Comparison of ENCODE assay signal across 15 cellular contexts in genomic region chr22:36577019-36577418, GRCh38. TPM values are rescaled to one million over a fixed set of nuclear protein-coding genes. Genes with fewer than 3 reads are reported as not detected.
A peak's percentile ranks its signal among the peaks of the same experiment; 100 is the strongest.
DNase-seq lines count a peak whose midpoint lies in the region; ATAC-seq and TF ChIP-seq lines count a peak whose summit lies in the region.
"Had no signal": no experiment of that assay in that cellular context is flagged by ENCODE, and none has a peak within 500 bp of the region (broad histone marks: within the 10 kb centered on the region; RNA-seq: fewer than 3 reads in every experiment).

No MANE protein-coding gene starts in this region.

- no peak overlapping the region for H2AK5ac ChIP-seq in neuronal stem cell (ENCODE audit: low read depth, low read length)

- no peaks in the 10 kb centered on the region for H3K9me3 Mint-ChIP-seq in endodermal cell

- H3K9me2 ChIP-seq in PC-9 (ENCODE audit: insufficient read depth) = no peaks in the 10 kb centered on the region

- peaks cover 3% of the 10 kb centered on the region for H3K4me1 Mint-ChIP-seq in endodermal cell

- H3K36me3 Mint-ChIP-seq in endodermal cell (ENCODE audit: low read depth) = no peaks in the 10 kb centered on the region
- H3K36me3 Mint-ChIP-seq: activated naive CD8-positive, alpha-beta T cell had no signal

- H4K20me1 ChIP-seq in PC-9 (ENCODE audit: insufficient read depth) = no peaks in the 10 kb centered on the region

- H3K23ac ChIP-seq in neuronal stem cell (ENCODE audit: low read depth, low read length, poor library complexity) = no peak overlapping the region

- H3K27me3 ChIP-seq in PC-9 (ENCODE audit: insufficient read depth, low read depth) (peaks cover 24% of the 10 kb centered on the region; the same call in 1 of the 2 replicates), endodermal cell (ENCODE audit: control insufficient read depth, insufficient read depth, low read length, poor library complexity, severe bottlenecking) (no peaks in the 10 kb centered on the region), neuronal stem cell (ENCODE audit: control insufficient read depth in 3 of 3, insufficient read depth in 3 of 3, low read depth in 1 of 3, low read length in 3 of 3) (peaks cover 0 to 6% (median 0%) of the 10 kb centered on the region in 3 experiments)

- H3F3A ChIP-seq in PC-9 (ENCODE audit: insufficient read depth, low read depth) = peaks cover 21% of the 10 kb centered on the region

- no peaks in the 10 kb centered on the region for H3K9me3 ChIP-seq in PC-9 (ENCODE audit: insufficient read depth, low read depth)
- H3K9me3 ChIP-seq in endodermal cell (ENCODE audit: control insufficient read depth, low read length) = no peaks in the 10 kb centered on the region
- no peaks in the 10 kb centered on the region for H3K9me3 ChIP-seq in neuronal stem cell (replicated peaks in 1 of 2; ENCODE audit: control insufficient read depth in 2 of 2, insufficient read depth in 1 of 2, low read depth in 1 of 2, low read length in 2 of 2)
- H3K9me3 ChIP-seq: Caco-2, stomach had no signal

- TF ChIP-seq CTCF in PC-9 (conservative IDR thresholded peaks at IDR 0.05) = no peak
- no peak for TF ChIP-seq CTCF in endodermal cell (conservative IDR thresholded peaks at IDR 0.05)
- no peak for TF ChIP-seq CTCF in GM20000 (IDR thresholded peaks at IDR 0.05; ENCODE audit: extremely low read depth, missing control alignments)

- H3K4me1 ChIP-seq in PC-9 (replicated peaks; ENCODE audit: insufficient read depth) = peaks cover 6% of the 10 kb centered on the region; the same call in 1 of the 2 replicates
- no peaks in the 10 kb centered on the region for H3K4me1 ChIP-seq in endodermal cell (ENCODE audit: control insufficient read depth, insufficient read depth, low read length)
- peaks cover 0 to 4% of the 10 kb centered on the region in 2 donors for H3K4me1 ChIP-seq in neuronal stem cell (ENCODE audit: control insufficient read depth in 2 of 2, insufficient read depth in 1 of 2, low read depth in 1 of 2, low read length in 2 of 2)
- H3K4me1 ChIP-seq: Caco-2, stomach had no signal

- no peak overlapping the region for H2BK5ac ChIP-seq in neuronal stem cell (ENCODE audit: low read length)

- no peaks in the 10 kb centered on the region for H3K79me2 ChIP-seq in PC-9 (ENCODE audit: low read depth)

- 82 to 94% methylated on average over 7 to 13 of the region's 13 CpGs for WGBS in endodermal cell (ENCODE audit: insufficient coverage in 1 of 2, insufficient read length in 1 of 2), 2 experiments
- WGBS in neuronal stem cell (ENCODE audit: extremely low coverage in 2 of 2, insufficient read length in 2 of 2, insufficient replicate concordance in 1 of 2), 2 donors = no CpG with 5 or more reads among the region's 13 CpGs

- no peak overlapping the region for H2BK120ac ChIP-seq in neuronal stem cell (ENCODE audit: low read depth, low read length)

- H3K4me2 ChIP-seq in PC-9 (peak overlapping the region; percentile 23; the same call in 1 of the 2 replicates), neuronal stem cell (ENCODE audit: insufficient read depth, low read length, poor library complexity, severe bottlenecking) (no peak overlapping the region)

- H3K4me3 ChIP-seq in PC-9 = no peak overlapping the region
- no peak overlapping the region for H3K4me3 ChIP-seq in endodermal cell (ENCODE audit: low read length)
- no peak overlapping the region for H3K4me3 ChIP-seq in neuronal stem cell (ENCODE audit: low read length in 2 of 2)
- H3K4me3 ChIP-seq: stomach had no signal

- DNase-seq in EH (ENCODE audit: low read depth) = peak; percentile 96
- DNase-seq in PC-9 = peak; percentile 66 to 83
- DNase-seq in endodermal cell = peak; percentile 29
- DNase-seq in neuronal stem cell (ENCODE audit: low spot score) = no peak
- no peak for DNase-seq in dermis blood vessel endothelial cell
- DNase-seq in left cardiac atrium = no peak
- no peak for DNase-seq in NCI-H2196 (lab: John Stamatoyannopoulos, UW; ENCODE audit: unreplicated experiment)
- no peak for DNase-seq in GM20000 (ENCODE audit: low spot score)
- DNase-seq: activated CD8-positive, alpha-beta memory T cell treated with anti-CD3 and anti-CD28 coated beads for 24 hours; Caco-2; KBM-7; stimulated activated CD4-positive, alpha-beta T cell treated with anti-CD3 and anti-CD28 coated beads, Interleukin-4, amount 100 ng/mL, for 4 hours; stomach had no signal

- BruUV-seq in PC-9 (replicated peaks; lab: Mats Ljungman, UMichigan) = no TSS peak

- H2BK15ac ChIP-seq in neuronal stem cell (ENCODE audit: low read length) = no peak overlapping the region

- no peak overlapping the region for H3K27ac Mint-ChIP-seq in endodermal cell
- H3K27ac Mint-ChIP-seq: activated naive CD8-positive, alpha-beta T cell; progenitor cell of endocrine pancreas had no signal

- no peak overlapping the region for H2BK12ac ChIP-seq in neuronal stem cell (ENCODE audit: low read length)

- no peaks in the 10 kb centered on the region for H3K79me1 ChIP-seq in neuronal stem cell (ENCODE audit: low read depth, low read length)

- H3K27ac ChIP-seq in PC-9 (no peak overlapping the region), endodermal cell (ENCODE audit: low read depth, low read length) (no peak overlapping the region), neuronal stem cell (replicated peaks; ENCODE audit: low read length) (no peak overlapping the region)
- H3K27ac ChIP-seq: stomach had no signal

- no peak overlapping the region for H2AFZ ChIP-seq in PC-9
- no peak overlapping the region for H2AFZ ChIP-seq in neuronal stem cell (ENCODE audit: low read length)

- H3K4ac ChIP-seq in neuronal stem cell (ENCODE audit: low read length) = no peak overlapping the region

- H4K91ac ChIP-seq in neuronal stem cell (ENCODE audit: low read depth, low read length, poor library complexity) = no peak overlapping the region

- peaks cover 6% of the 10 kb centered on the region for H3K27me3 Mint-ChIP-seq in endodermal cell (ENCODE audit: insufficient read depth)

- POLR2A ChIA-PET in PC-9 (lab: Charles Lee; ENCODE audit: unreplicated experiment) = no interaction called here

- CTCF ChIA-PET in PC-9 (lab: Charles Lee) = no interaction called here

- H3K4me3 Mint-ChIP-seq in endodermal cell = no peak overlapping the region
- H3K4me3 Mint-ChIP-seq: activated naive CD8-positive, alpha-beta T cell had no signal

- no peak for ATAC-seq in left cardiac atrium

- intact Hi-C loops in PC-9 (cut with micrococcal nuclease; ENCODE audit: unreplicated experiment) (no loop called here), left cardiac atrium (cut with DNase I) (no loop called here)

- no peak overlapping the region for H3K14ac ChIP-seq in neuronal stem cell (ENCODE audit: low read length)

- no peak overlapping the region for H4K8ac ChIP-seq in neuronal stem cell (ENCODE audit: low read depth, low read length)

- H3K9ac ChIP-seq in endodermal cell (ENCODE audit: extremely low read depth, low read length, poor library complexity, severe bottlenecking) = no peak overlapping the region
- H3K9ac ChIP-seq in neuronal stem cell (ENCODE audit: low read depth, low read length, poor library complexity) = no peak overlapping the region

- H3K18ac ChIP-seq in neuronal stem cell (ENCODE audit: low read length) = peak overlapping the region; percentile 52

- H3K36me3 ChIP-seq in PC-9 (ENCODE audit: low read depth) (no peaks in the 10 kb centered on the region), endodermal cell (ENCODE audit: control insufficient read depth, insufficient read depth, low read length) (no peaks in the 10 kb centered on the region), neuronal stem cell (replicated peaks in 1 of 2; ENCODE audit: control insufficient read depth in 2 of 2, insufficient read depth in 2 of 2, low read length in 2 of 2) (no peaks in the 10 kb centered on the region)
- H3K36me3 ChIP-seq: stomach had no signal

RNA-seq across cellular contexts. Expression of gene EIF3D, which starts 48.1 kb away (rescaled TPM):
- 270 and 312 TPM in 2 replicates for total RNA-seq in PC-9 (2021)
- total RNA-seq in endodermal cell = 100 to 1,000 TPM; 157 to 196 TPM
- polyA plus RNA-seq in endodermal cell (2013, experiment 1 of 2) = 158 TPM
- 164 TPM for polyA plus RNA-seq in endodermal cell (2013, experiment 2 of 2)
- polyA plus RNA-seq in neuronal stem cell (2013, experiment 1 of 2) = 145 TPM
- polyA plus RNA-seq in neuronal stem cell (2013, experiment 2 of 2) = 142 TPM
- total RNA-seq in dermis blood vessel endothelial cell = 462 and 522 TPM in 2 replicates
- 10 to 100 TPM; 74.8 to 96.3 TPM for total RNA-seq in left cardiac atrium

Comparison
In these comparisons a context has a peak if more than half of its experiments do, and no peak if none do; other contexts are left out.
1. DNase-seq: peak in EH (single experiment), PC-9 (2 of 2) and endodermal cell (single experiment); none in neuronal stem cell (single experiment), dermis blood vessel endothelial cell (single experiment), left cardiac atrium (single experiment), NCI-H2196 (single experiment) and GM20000 (single experiment).